Comparison of ENCODE assay signal across 9 cellular contexts in genomic region chr6:1554241-1554880, GRCh38. TPM values are rescaled to one million over a fixed set of nuclear protein-coding genes. Genes with fewer than 3 reads are reported as not detected.
A peak's percentile ranks its signal among the peaks of the same experiment; 100 is the strongest.
DNase-seq lines count a peak whose midpoint lies in the region; ATAC-seq, FAIRE-seq and TF ChIP-seq lines count a peak whose summit lies in the region.
"Had no signal": no experiment of that assay in that cellular context is flagged by ENCODE, and none has a peak within 500 bp of the region (broad histone marks: within the 10 kb centered on the region; RNA-seq: fewer than 3 reads in every experiment).

No MANE protein-coding gene starts in this region.

- H3K27ac ChIP-seq in heart left ventricle, result peak overlapping the region in 11 of 12 donors; percentile 7 to 81 (median 55)
- H3K27ac ChIP-seq: VCaP had no signal

- no peaks in the 10 kb centered on the region for H3K36me3 Mint-ChIP-seq in T-helper 1 cell treated with Interleukin-12 subunit alpha and Interleukin-12 subunit beta and Interleukin-4 antibody, amounts not matched to agents 30 μg/mL and 1 μg/mL, for 36 hours (ENCODE audit: low read depth)
- H3K36me3 Mint-ChIP-seq in T-cell, result no peaks in the 10 kb centered on the region
- no peaks in the 10 kb centered on the region for H3K36me3 Mint-ChIP-seq in stimulated activated naive CD8-positive, alpha-beta T cell treated with anti-CD3 and anti-CD28 coated beads, Interleukin-15, Interleukin-2, amounts not matched to agents 100 ng/mL and 50 ng/mL, for 24 hours (ENCODE audit: low read depth)

- peaks cover 0 to 12% (median 0%) of the 10 kb centered on the region in 9 donors for H3K27me3 ChIP-seq in heart left ventricle

- H3K4me3 Mint-ChIP-seq in T-helper 1 cell treated with Interleukin-12 subunit alpha and Interleukin-12 subunit beta and Interleukin-4 antibody, amounts not matched to agents 30 μg/mL and 1 μg/mL, for 36 hours, result peak overlapping the region; percentile 84
- H3K4me3 Mint-ChIP-seq in T-cell, result peak overlapping the region; percentile 68 to 84 (median 81)
- H3K4me3 Mint-ChIP-seq in stimulated activated naive CD8-positive, alpha-beta T cell treated with anti-CD3 and anti-CD28 coated beads, Interleukin-15, Interleukin-2, amounts not matched to agents 100 ng/mL and 50 ng/mL, for 24 hours, result peak overlapping the region; percentile 65

- 60 to 72% (median 67%) methylated on average over 17 to 20 of the region's 20 CpGs for WGBS in heart left ventricle, 4 donors

- POLR2A ChIA-PET in T-cell (lab: Charles Lee), result no interaction called here

- no peak for DNase-seq in T-helper 1 cell
- DNase-seq in T-cell, result peak in 8 of 34 experiments; percentile 8 to 42 (median 11)
- DNase-seq in heart left ventricle, result no peak
- DNase-seq in frontal cortex (ENCODE audit: low spot score in 2 of 2), result no peak
- DNase-seq in NCI-H187 treated with DMSO at 0.1 percent for 48 hours (lab: John Stamatoyannopoulos, UW), result no peak
- no peak for DNase-seq in UCSD-AML1 (lab: John Stamatoyannopoulos, UW; ENCODE audit: unreplicated experiment)

- no peaks in the 10 kb centered on the region for H3K9me3 Mint-ChIP-seq in T-helper 1 cell treated with Interleukin-12 subunit alpha and Interleukin-12 subunit beta and Interleukin-4 antibody, amounts not matched to agents 30 μg/mL and 1 μg/mL, for 36 hours
- no peaks in the 10 kb centered on the region for H3K9me3 Mint-ChIP-seq in T-cell
- no peaks in the 10 kb centered on the region for H3K9me3 Mint-ChIP-seq in stimulated activated naive CD8-positive, alpha-beta T cell treated with anti-CD3 and anti-CD28 coated beads, Interleukin-15, Interleukin-2, amounts not matched to agents 100 ng/mL and 50 ng/mL, for 24 hours

- peaks cover 19% of the 10 kb centered on the region for H3K4me1 Mint-ChIP-seq in T-helper 1 cell treated with Interleukin-12 subunit alpha and Interleukin-12 subunit beta and Interleukin-4 antibody, amounts not matched to agents 30 μg/mL and 1 μg/mL, for 36 hours (ENCODE audit: low read depth)
- peaks cover 11 to 31% (median 25%) of the 10 kb centered on the region in 3 donors for H3K4me1 Mint-ChIP-seq in T-cell
- peaks cover 11% of the 10 kb centered on the region for H3K4me1 Mint-ChIP-seq in stimulated activated naive CD8-positive, alpha-beta T cell treated with anti-CD3 and anti-CD28 coated beads, Interleukin-15, Interleukin-2, amounts not matched to agents 100 ng/mL and 50 ng/mL, for 24 hours (ENCODE audit: low read depth)

- FAIRE-seq in frontal cortex (lab: Jason Lieb, UNC), result no peak

- TF ChIP-seq POLR2A in heart left ventricle (IDR thresholded peaks at IDR 0.05), result no peak

- H3K36me3 ChIP-seq in heart left ventricle, result no peaks in the 10 kb centered on the region

- H3K27ac Mint-ChIP-seq in T-helper 1 cell treated with Interleukin-12 subunit alpha and Interleukin-12 subunit beta and Interleukin-4 antibody, amounts not matched to agents 30 μg/mL and 1 μg/mL, for 36 hours, result peak overlapping the region; percentile 82
- peak overlapping the region in 1 of 2 donors; percentile 85 for H3K27ac Mint-ChIP-seq in T-cell
- H3K27ac Mint-ChIP-seq in stimulated activated naive CD8-positive, alpha-beta T cell treated with anti-CD3 and anti-CD28 coated beads, Interleukin-15, Interleukin-2, amounts not matched to agents 100 ng/mL and 50 ng/mL, for 24 hours, result peak overlapping the region; percentile 76

- no peak for TF ChIP-seq CTCF in heart left ventricle (IDR thresholded peaks at IDR 0.05)

- no peaks in the 10 kb centered on the region for H3K9me3 ChIP-seq in heart left ventricle

- H3K4me3 ChIP-seq in heart left ventricle, result peak overlapping the region; percentile 19 to 68 (median 60)

- H3K27me3 Mint-ChIP-seq in T-helper 1 cell treated with Interleukin-12 subunit alpha and Interleukin-12 subunit beta and Interleukin-4 antibody, amounts not matched to agents 30 μg/mL and 1 μg/mL, for 36 hours (ENCODE audit: low read depth), result peaks cover 44% of the 10 kb centered on the region
- peaks cover 0 to 23% of the 10 kb centered on the region in 2 donors for H3K27me3 Mint-ChIP-seq in T-cell
- peaks cover 35% of the 10 kb centered on the region for H3K27me3 Mint-ChIP-seq in stimulated activated naive CD8-positive, alpha-beta T cell treated with anti-CD3 and anti-CD28 coated beads, Interleukin-15, Interleukin-2, amounts not matched to agents 100 ng/mL and 50 ng/mL, for 24 hours

- intact Hi-C loops in heart left ventricle (cut with DNase I), result no loop called here

- ATAC-seq in T-cell (replicated peaks in 1 of 4) (peak; percentile 32 to 58 (median 42)), heart left ventricle (peak in 1 of 4 donors; percentile 30)

- H3K4me1 ChIP-seq in heart left ventricle, result peaks cover 0 to 10% (median 0%) of the 10 kb centered on the region in 12 donors

- CTCF ChIA-PET in T-cell (lab: Charles Lee), result interaction anchor here (0.6 to 1.2 kb wide), 5 partner anchors 24 to 1580 kb away, joined by 3 to 9 read pairs (median 4); no protein-coding TSS in a partner anchor

RNA-seq across cellular contexts. Expression of gene FOXC1, which starts 55.4 kb away (rescaled TPM):
- total RNA-seq in T-cell (under 1 TPM in 3 of 5 donors, not detected in 2; 0.09 to 0.15 (median 0.12) TPM), heart left ventricle (1 to 10 TPM; 1.8 to 6.3 (median 3.5) TPM), frontal cortex (4.1 TPM)
- polyA plus RNA-seq in heart left ventricle, result 1 to 10 TPM; 2.1 to 2.9 TPM
